1 cellular context compared by ENCODE assay signal in genomic region chr22:20957118-20957690, GRCh38.
TF ChIP-seq lines count a peak whose summit lies in the region.

No MANE protein-coding gene starts in this region.

TF ChIP-seq in HepG2, 621 proteins besides CTCF, POLR2A, EP300 and RAD21 (continued from another document and continues in another):
- TF ChIP-seq RNF219 (CRISPR knock-in tag; IDR thresholded peaks at IDR 0.05) (no peak), ZNF101 (CRISPR knock-in tag; IDR thresholded peaks at IDR 0.05; ENCODE audit: borderline replicate concordance, low read depth) (no peak), MED13 (CRISPR knock-in tag; IDR thresholded peaks at IDR 0.05) (peak; percentile 23; the same call in 1 of the 2 replicates), SRSF4 (IDR thresholded peaks at IDR 0.05; ENCODE audit: low read depth, low read length, poor library complexity, severe bottlenecking) (no peak), STAG1 (CRISPR knock-in tag; IDR thresholded peaks at IDR 0.05) (no peak), TBP (CRISPR knock-in tag; IDR thresholded peaks at IDR 0.05) (no peak), ZNF737 (CRISPR knock-in tag; IDR thresholded peaks at IDR 0.05; ENCODE audit: borderline replicate concordance) (no peak), ZNF382 (CRISPR knock-in tag; IDR thresholded peaks at IDR 0.05; ENCODE audit: borderline replicate concordance) (no peak), ZNF510 (CRISPR knock-in tag; IDR thresholded peaks at IDR 0.05; ENCODE audit: low read depth) (no peak), GMEB2 (CRISPR knock-in tag; IDR thresholded peaks at IDR 0.05; ENCODE audit: low read depth) (no peak), SRF (IDR thresholded peaks at IDR 0.05; ENCODE audit: low read depth, low read length) (no peak), NPAS2 (CRISPR knock-in tag; IDR thresholded peaks at IDR 0.05; ENCODE audit: borderline replicate concordance) (no peak), NFRKB (IDR thresholded peaks at IDR 0.05) (no peak), HNF4G (IDR thresholded peaks at IDR 0.05; ENCODE audit: borderline replicate concordance, low read depth, low read length) (no peak), HNF4G (CRISPR knock-in tag; IDR thresholded peaks at IDR 0.05; ENCODE audit: borderline replicate concordance, low read depth) (no peak), TSC22D2 (CRISPR knock-in tag; IDR thresholded peaks at IDR 0.05; ENCODE audit: borderline replicate concordance) (no peak), TBX3 (IDR thresholded peaks at IDR 0.05; ENCODE audit: borderline replicate concordance) (no peak), ZNF512B (CRISPR knock-in tag; IDR thresholded peaks at IDR 0.05; ENCODE audit: borderline replicate concordance) (no peak), SMAD1 (CRISPR knock-in tag; IDR thresholded peaks at IDR 0.05; ENCODE audit: borderline replicate concordance, low read depth) (no peak), ZFP82 (CRISPR knock-in tag; IDR thresholded peaks at IDR 0.05; ENCODE audit: borderline replicate concordance) (no peak), ZNF337 (CRISPR knock-in tag; IDR thresholded peaks at IDR 0.05; ENCODE audit: borderline replicate concordance, low read depth) (no peak), ZSCAN31 (CRISPR knock-in tag; IDR thresholded peaks at IDR 0.05; ENCODE audit: low read depth) (no peak), ZNF652 (CRISPR knock-in tag; IDR thresholded peaks at IDR 0.05; ENCODE audit: borderline replicate concordance, low read depth) (no peak), MIXL1 (CRISPR knock-in tag; IDR thresholded peaks at IDR 0.05) (no peak), EHMT2 (IDR thresholded peaks at IDR 0.05; ENCODE audit: borderline replicate concordance, low read depth, low read length) (no peak), FOXC1 (CRISPR knock-in tag; IDR thresholded peaks at IDR 0.05; ENCODE audit: borderline replicate concordance) (0 out of 2 replicates have a peak, but pooled peaks have one; percentile 35), NRL (CRISPR knock-in tag; IDR thresholded peaks at IDR 0.05; ENCODE audit: borderline replicate concordance) (no peak), CCAR2 (optimal IDR thresholded peaks at IDR 0.05; ENCODE audit: low read depth, low read length) (no peak), MEF2D (CRISPR knock-in tag; IDR thresholded peaks at IDR 0.05) (no peak), ZNF496 (CRISPR knock-in tag; IDR thresholded peaks at IDR 0.05; ENCODE audit: insufficient replicate concordance) (no peak), BCL3 (CRISPR knock-in tag; IDR thresholded peaks at IDR 0.05) (no peak), ZBTB39 (CRISPR knock-in tag; IDR thresholded peaks at IDR 0.05) (no peak), DNMT3B (CRISPR knock-in tag; conservative IDR thresholded peaks at IDR 0.05) (no peak), CENPBD1 (CRISPR knock-in tag; IDR thresholded peaks at IDR 0.05; ENCODE audit: borderline replicate concordance, low read depth) (no peak), ZNF44 (CRISPR knock-in tag; IDR thresholded peaks at IDR 0.05) (no peak), ZNF816 (CRISPR knock-in tag; IDR thresholded peaks at IDR 0.05; ENCODE audit: borderline replicate concordance) (peak; percentile 47; the same call in 1 of the 2 replicates), ZNF850 (CRISPR knock-in tag; conservative IDR thresholded peaks at IDR 0.05) (no peak), ZNF253 (CRISPR knock-in tag; IDR thresholded peaks at IDR 0.05; ENCODE audit: borderline replicate concordance) (no peak), NAIF1 (CRISPR knock-in tag; IDR thresholded peaks at IDR 0.05; ENCODE audit: borderline replicate concordance) (no peak; the same call in 1 of the 2 replicates), BRD4 (CRISPR knock-in tag; IDR thresholded peaks at IDR 0.05) (peak; percentile 53; the same call in 1 of the 2 replicates), NFYC (CRISPR knock-in tag; IDR thresholded peaks at IDR 0.05) (no peak), SRSF1 (optimal IDR thresholded peaks at IDR 0.05; ENCODE audit: low read depth, low read length) (peak; percentile 44), ZNF549 (CRISPR knock-in tag; IDR thresholded peaks at IDR 0.05) (no peak), ZNF740 (CRISPR knock-in tag; IDR thresholded peaks at IDR 0.05) (no peak), DR1 (CRISPR knock-in tag; IDR thresholded peaks at IDR 0.05) (no peak), KAT7 (CRISPR knock-in tag; IDR thresholded peaks at IDR 0.05; ENCODE audit: borderline replicate concordance) (no peak), ZC3H4 (CRISPR knock-in tag; IDR thresholded peaks at IDR 0.05; ENCODE audit: borderline replicate concordance) (no peak; the same call in 1 of the 2 replicates), FOXA1 (IDR thresholded peaks at IDR 0.05) (no peak), FOXA1 (CRISPR knock-in tag; IDR thresholded peaks at IDR 0.05) (no peak), XRCC5 (optimal IDR thresholded peaks at IDR 0.05; ENCODE audit: low read length) (no peak), HNF1A (IDR thresholded peaks at IDR 0.05; ENCODE audit: low read depth) (no peak), HNF1A (CRISPR knock-in tag; IDR thresholded peaks at IDR 0.05; ENCODE audit: borderline replicate concordance) (peak; percentile 47; the same call in 1 of the 2 replicates), TFDP2 (CRISPR knock-in tag; IDR thresholded peaks at IDR 0.05) (no peak), ZFYVE20 (CRISPR knock-in tag; IDR thresholded peaks at IDR 0.05; ENCODE audit: borderline replicate concordance, low read depth) (0 out of 2 replicates have a peak, but pooled peaks have one; percentile 76), FOXP1 (IDR thresholded peaks at IDR 0.05) (no peak), FOXP1 (CRISPR knock-in tag; IDR thresholded peaks at IDR 0.05) (no peak)
